In the genomic region with DNA sequence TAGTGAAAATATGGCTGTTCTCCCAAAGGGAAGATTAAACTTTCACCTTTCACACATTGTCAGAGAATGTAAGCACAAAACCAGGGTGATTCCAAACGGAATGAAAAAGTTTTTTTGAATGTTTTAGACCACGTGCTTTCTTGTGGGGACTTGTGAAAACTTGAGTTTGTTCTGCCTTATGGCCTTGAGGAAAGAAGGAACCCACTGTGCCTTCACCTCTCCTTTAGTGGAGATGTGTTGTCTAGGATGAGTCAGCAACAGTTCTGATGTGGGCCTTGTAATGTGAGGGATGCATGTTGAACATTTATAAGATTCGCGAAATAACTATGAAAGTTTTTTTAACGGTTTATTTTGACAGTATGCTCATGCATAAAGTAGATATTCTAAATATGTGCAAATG, we compare ENCODE assay signal across 30 cellular contexts. TPM values are rescaled to one million over a fixed set of nuclear protein-coding genes. Genes with fewer than 3 reads are reported as not detected.
A peak's percentile ranks its signal among the peaks of the same experiment; 100 is the strongest.
DNase-seq lines count a peak whose midpoint lies in the region; ATAC-seq, FAIRE-seq and TF ChIP-seq lines count a peak whose summit lies in the region.
"Had no signal": no experiment of that assay in that cellular context is flagged by ENCODE, and none has a peak within 500 bp of the region (broad histone marks: within the 10 kb centered on the region; RNA-seq: fewer than 3 reads in every experiment).

No MANE protein-coding gene starts in this region.

- H3K36me3 Mint-ChIP-seq in progenitor cell of endocrine pancreas (ENCODE audit: insufficient read depth): no peaks in the 10 kb centered on the region
- H3K36me3 Mint-ChIP-seq: natural killer cell had no signal

- H3K27me3 Mint-ChIP-seq in progenitor cell of endocrine pancreas: no peaks in the 10 kb centered on the region
- H3K27me3 Mint-ChIP-seq: CD4-positive, alpha-beta T cell; dendritic cell treated with granulocyte-macrophage colony-stimulating factor and Interleukin-4, amounts not matched to agents 40 ng/mL and 50 ng/mL, for 4 days had no signal

- peaks cover 12% of the 10 kb centered on the region for H3K4me1 Mint-ChIP-seq in progenitor cell of endocrine pancreas (ENCODE audit: low read depth)
- H3K4me1 Mint-ChIP-seq: natural killer cell had no signal

- peak; percentile 60 for FAIRE-seq in D721Med (lab: Jason Lieb, UNC)
- FAIRE-seq: GM19239, urothelium cell line had no signal

- ATAC-seq in esophagus mucosa (peak; percentile 64), GM19328 (IDR thresholded peaks at IDR 0.05; ENCODE audit: unreplicated experiment) (no peak), GM21515 (IDR thresholded peaks at IDR 0.05; ENCODE audit: unreplicated experiment) (no peak), HG03045 (IDR thresholded peaks at IDR 0.05; ENCODE audit: unreplicated experiment) (no peak)
- ATAC-seq: heart left ventricle, lower lobe of right lung, natural killer cell had no signal

- TF ChIP-seq CTCF in D721Med (IDR thresholded peaks at IDR 0.05; ENCODE audit: insufficient read depth, missing control alignments) (no peak), progenitor cell of endocrine pancreas (IDR thresholded peaks at IDR 0.05; ENCODE audit: unreplicated experiment) (no peak)

- H3K27ac Mint-ChIP-seq in progenitor cell of endocrine pancreas: peak overlapping the region; percentile 13
- H3K27ac Mint-ChIP-seq: CD4-positive, alpha-beta T cell; dendritic cell treated with granulocyte-macrophage colony-stimulating factor and Interleukin-4, amounts not matched to agents 40 ng/mL and 50 ng/mL, for 4 days; endodermal cell; natural killer cell had no signal

- DNase-seq in D721Med (ENCODE audit: insufficient read length, low spot score): no peak
- DNase-seq in OCI-M1 (lab: John Stamatoyannopoulos, UW): peak; percentile 60
- DNase-seq in progenitor cell of endocrine pancreas (ENCODE audit: low spot score, unreplicated experiment): no peak
- no peak for DNase-seq in GOT3 (lab: John Stamatoyannopoulos, UW)
- DNase-seq: activated CD4-positive, CD25-positive, alpha-beta regulatory T cell; activated T-cell treated with anti-CD3 and anti-CD28 coated beads, Interleukin-2, amount 50 U/mL, for 48 hours; CD4-positive, alpha-beta T cell; central memory CD4-positive, alpha-beta T cell; DND-41; endodermal cell; foreskin fibroblast; HCEC 1CT; heart left ventricle; Kasumi-1; lower lobe of right lung; natural killer cell; NCI-H1048; NCI-H1694; NCI-H82; RPMI8226; stimulated activated CD4-positive, alpha-beta T cell treated with anti-CD3 and anti-CD28 coated beads, Interleukin-1b, Interleukin-23, amount 100 ng/mL, for 48 hours; stimulated activated naive CD4-positive, alpha-beta T cell treated with Interleukin-2 at 50 U/mL for 16 hours had no signal

- H3K9me3 Mint-ChIP-seq in progenitor cell of endocrine pancreas (ENCODE audit: low read depth): no peaks in the 10 kb centered on the region
- H3K9me3 Mint-ChIP-seq: CD4-positive, alpha-beta T cell; dendritic cell treated with granulocyte-macrophage colony-stimulating factor and Interleukin-4, amounts not matched to agents 40 ng/mL and 50 ng/mL, for 4 days; endodermal cell; natural killer cell had no signal

- no peak overlapping the region for H3K4me3 Mint-ChIP-seq in progenitor cell of endocrine pancreas (ENCODE audit: low read depth)
- H3K4me3 Mint-ChIP-seq: CD4-positive, alpha-beta T cell; dendritic cell treated with granulocyte-macrophage colony-stimulating factor and Interleukin-4, amounts not matched to agents 40 ng/mL and 50 ng/mL, for 4 days; endodermal cell; natural killer cell had no signal

RNA-seq across cellular contexts. Expression of a gene that starts 47.1 kb away (rescaled TPM):
- total RNA-seq in esophagus mucosa (8.4 TPM), progenitor cell of endocrine pancreas (0.72 and 1.00 TPM in 2 replicates)
- total RNA-seq: CD4-positive, alpha-beta T cell; T-helper 1 cell treated with Interleukin-12 subunit alpha and Interleukin-12 subunit beta and Interleukin-4 antibody, amounts not matched to agents 30 ng/mL and 1 ng/mL, for 36 hours had no signal
